Comparison of ENCODE assay signal across 8 cellular contexts in genomic region chr11:62652156-62653006, GRCh38. TPM values are rescaled to one million over a fixed set of nuclear protein-coding genes. Genes with fewer than 3 reads are reported as not detected.
A peak's percentile ranks its signal among the peaks of the same experiment; 100 is the strongest.
DNase-seq lines count a peak whose midpoint lies in the region; ATAC-seq and TF ChIP-seq lines count a peak whose summit lies in the region.

No MANE protein-coding gene starts in this region.

- H3K36me3 ChIP-seq in heart right ventricle (peaks cover 0 to 34% (median 16%) of the 10 kb centered on the region in 9 donors), spleen (peaks cover 0 to 33% (median 23%) of the 10 kb centered on the region in 6 donors)

- peaks cover 11% of the 10 kb centered on the region for H3K4me1 Mint-ChIP-seq in T-helper 17 cell

- intact Hi-C loops in heart right ventricle (cut with DNase I), result loop anchor here in 1 of 10 donors (5.0 kb wide), 1 partner anchor 40 kb away; the partner anchor contains the start of genes EML3 and ROM1
- intact Hi-C loops in Right ventricle myocardium superior (cut with DNase I), result no loop called here
- intact Hi-C loops in spleen (cut with DNase I; ENCODE audit: low total_unique reads), result no loop called here

- TF ChIP-seq CTCF in heart right ventricle (IDR thresholded peaks at IDR 0.05) (no peak), foreskin fibroblast (IDR thresholded peaks at IDR 0.05; ENCODE audit: low read depth, low read length) (no peak), spleen (IDR thresholded peaks at IDR 0.05 in 8 of 11, conservative IDR thresholded peaks at IDR 0.05 in 3 of 11) (no peak)

- H3K27ac Mint-ChIP-seq in T-helper 17 cell, result peak overlapping the region; percentile 95

- TF ChIP-seq POLR2A in spleen (IDR thresholded peaks at IDR 0.05), result no peak

- peak overlapping the region; percentile 88 for H3K4me3 Mint-ChIP-seq in T-helper 17 cell

- H3K36me3 Mint-ChIP-seq in T-helper 17 cell (ENCODE audit: low read depth), result no peaks in the 10 kb centered on the region

- H3K9me3 ChIP-seq in heart right ventricle (no peaks in the 10 kb centered on the region), T-helper 17 cell (ENCODE audit: control insufficient read depth, low read length, poor library complexity, severe bottlenecking) (no peaks in the 10 kb centered on the region), spleen (no peaks in the 10 kb centered on the region)

- H3K4me1 ChIP-seq in heart right ventricle (peaks cover 0 to 21% (median 16%) of the 10 kb centered on the region in 9 donors), spleen (peaks cover 12 to 53% (median 29%) of the 10 kb centered on the region in 6 donors)

- ATAC-seq in heart right ventricle, result peak in 2 of 8 donors; percentile 3 to 9
- ATAC-seq in Right ventricle myocardium superior (ENCODE audit: poor library complexity), result no peak
- peak; percentile 11 for ATAC-seq in T-helper 17 cell
- no peak for ATAC-seq in HG03460 (IDR thresholded peaks at IDR 0.05; ENCODE audit: unreplicated experiment)

- peak overlapping the region; percentile 80 to 98 (median 93) for H3K27ac ChIP-seq in heart right ventricle
- peak overlapping the region; percentile 78 to 97 (median 91) for H3K27ac ChIP-seq in spleen

- no peak for DNase-seq in heart right ventricle
- no peak for DNase-seq in Right ventricle myocardium superior
- peak in 1 of 3 donors; percentile 74 for DNase-seq in T-helper 17 cell
- no peak for DNase-seq in foreskin fibroblast
- peak; percentile 25 for DNase-seq in spleen
- no peak for DNase-seq in germinal center (ENCODE audit: low spot score)
- DNase-seq in dedifferentiated amniotic fluid mesenchymal stem cell (ENCODE audit: extremely low spot score), result no peak

- H3K4me3 ChIP-seq in heart right ventricle, result peak overlapping the region; percentile 70 to 100 (median 90)
- H3K4me3 ChIP-seq in foreskin fibroblast (ENCODE audit: low read depth in 1 of 2, low read length in 2 of 2), result peak overlapping the region; percentile 81
- H3K4me3 ChIP-seq in spleen, result peak overlapping the region; percentile 50 to 90 (median 77)

- no peaks in the 10 kb centered on the region for H3K27me3 ChIP-seq in heart right ventricle
- H3K27me3 ChIP-seq in spleen (replicated peaks in 1 of 7), result no peaks in the 10 kb centered on the region

- WGBS in heart right ventricle, 2 donors, result 37 to 40% methylated on average over 16 of the region's 16 CpGs
- WGBS in spleen, 5 donors, result 35 to 38% (median 38%) methylated on average over 13 to 16 of the region's 16 CpGs

- no peaks in the 10 kb centered on the region for H3K27me3 Mint-ChIP-seq in T-helper 17 cell

RNA-seq across cellular contexts. Expression of gene INTS5, which starts 0.7 kb away (rescaled TPM):
- total RNA-seq in heart right ventricle (10 to 100 TPM in 8 of 10 donors, 1 to 10 TPM in 2; 9.7 to 15.0 (median 10.9) TPM), Right ventricle myocardium superior (9.6 TPM), T-helper 17 cell (10 to 100 TPM; 12.1 to 13.0 TPM), spleen (10 to 100 TPM; 16.9 to 34.5 (median 24.8) TPM)
- polyA plus RNA-seq in heart right ventricle (1 to 10 TPM; 2.8 to 8.3 TPM), spleen (10 to 100 TPM in 1 of 3 donors, 1 to 10 TPM in 2; 4.4 to 13.7 (median 7.0) TPM)

RNA-seq across cellular contexts. Expression of gene GANAB, which starts 6.0 kb away (rescaled TPM):
- total RNA-seq in heart right ventricle, result 100 to 1,000 TPM in 3 of 10 donors, 10 to 100 TPM in 7; 84.0 to 148 (median 96.7) TPM
- polyA plus RNA-seq in heart right ventricle, result 10 to 100 TPM; 53.2 to 87.2 TPM
- 91.4 TPM for total RNA-seq in Right ventricle myocardium superior
- total RNA-seq in T-helper 17 cell, result 100 to 1,000 TPM; 168 to 179 TPM
- 100 to 1,000 TPM; 122 to 245 (median 198) TPM for total RNA-seq in spleen
- 10 to 100 TPM; 49.0 to 72.4 (median 53.6) TPM for polyA plus RNA-seq in spleen

RNA-seq across cellular contexts. Expression of gene C11orf98, which starts 12.6 kb away (rescaled TPM):
- 10 to 100 TPM; 25.8 to 41.5 (median 30.0) TPM for total RNA-seq in heart right ventricle
- 100 to 1,000 TPM in 1 of 2 donors, 10 to 100 TPM in 1; 75.9 to 210 TPM for polyA plus RNA-seq in heart right ventricle
- 30.4 TPM for total RNA-seq in Right ventricle myocardium superior
- 10 to 100 TPM; 20.0 to 21.6 TPM for total RNA-seq in T-helper 17 cell
- total RNA-seq in spleen, result 10 to 100 TPM; 30.9 to 43.7 (median 42.5) TPM
- 100 to 1,000 TPM; 144 to 164 (median 152) TPM for polyA plus RNA-seq in spleen

RNA-seq across cellular contexts. Expression of gene CSKMT, which starts 12.7 kb away (rescaled TPM):
- total RNA-seq in heart right ventricle (1 to 10 TPM; 2.4 to 7.7 (median 4.2) TPM), Right ventricle myocardium superior (3.7 TPM), T-helper 17 cell (10 to 100 TPM in 1 of 2 donors, 1 to 10 TPM in 1; 8.0 to 15.9 TPM), spleen (10 to 100 TPM in 6 of 7 donors, 1 to 10 TPM in 1; 3.0 to 19.4 (median 13.2) TPM)
- polyA plus RNA-seq in heart right ventricle (10 to 100 TPM in 1 of 2 donors, 1 to 10 TPM in 1; 8.8 to 15.7 TPM), spleen (10 to 100 TPM; 32.6 to 59.4 (median 40.3) TPM)

RNA-seq across cellular contexts. Expression of gene UQCC3, which starts 19.1 kb away (rescaled TPM):
- total RNA-seq in heart right ventricle (1 to 10 TPM; 3.9 to 9.5 (median 5.5) TPM), Right ventricle myocardium superior (7.8 TPM), T-helper 17 cell (1 to 10 TPM; 2.6 to 3.3 TPM), spleen (1 to 10 TPM; 4.9 to 6.5 (median 5.9) TPM)
- polyA plus RNA-seq in heart right ventricle (10 to 100 TPM; 18.0 to 23.0 TPM), spleen (10 to 100 TPM; 20.2 to 23.7 (median 23.3) TPM)
